In the genomic region with DNA sequence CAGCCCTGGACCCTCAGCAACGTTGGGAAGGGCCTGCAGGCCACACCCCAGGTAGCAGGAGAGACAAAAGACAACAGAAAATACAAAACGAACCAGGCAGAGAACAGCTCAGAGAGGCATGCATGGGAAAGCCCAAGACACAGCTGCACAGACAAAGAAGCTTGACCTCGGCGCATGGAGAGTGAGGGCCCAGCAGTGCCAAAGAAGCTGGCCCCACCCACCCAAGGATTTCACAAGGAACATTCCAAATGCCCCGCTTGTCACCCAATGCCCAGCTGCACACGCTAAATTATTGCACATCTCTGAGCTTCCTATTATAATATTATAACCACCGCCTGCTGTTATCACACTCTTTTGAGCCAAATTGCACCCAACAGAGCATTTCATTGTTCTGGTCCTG, we compare ENCODE assay signal across 20 cellular contexts.
"Had no signal": no experiment of that assay in that cellular context is flagged by ENCODE, and none has a peak within 500 bp of the region (broad histone marks: within the 10 kb centered on the region; RNA-seq: fewer than 3 reads in every experiment).

No MANE protein-coding gene starts in this region.

- H3K4me3 ChIP-seq: left lung, right lobe of liver had no signal

- H3K36me3 ChIP-seq: left lung, right lobe of liver had no signal

- H3K27me3 ChIP-seq: left lung, right lobe of liver had no signal

- H3K4me1 ChIP-seq: right lobe of liver had no signal

- H3K9me3 ChIP-seq: left lung, right lobe of liver had no signal

- ATAC-seq: activated CD4-positive, CD25-positive, alpha-beta regulatory T cell treated with anti-CD3 and anti-CD28 coated beads, Interleukin-2, amount 50 U/mL, for 24 hours; activated T-cell treated with anti-CD3 and anti-CD28 coated beads, Interleukin-2, amount 50 U/mL, for 72 hours; left lung; right lobe of liver had no signal

- DNase-seq: activated CD4-positive, alpha-beta memory T cell treated with anti-CD3 and anti-CD28 coated beads, Interleukin-2, amount 10 ng/mL, durations not matched to agents 7 days and 5 days; activated CD4-positive, alpha-beta T cell treated with anti-CD3 and anti-CD28 coated beads, Interleukin-2, amount 10 ng/mL, durations not matched to agents 24 days and 14 days; activated effector memory CD4-positive, alpha-beta T cell treated with Interleukin-2 at 50 U/mL for 16 hours; activated naive CD4-positive, alpha-beta T cell treated with anti-CD3 and anti-CD28 coated beads for 36 hours; activated naive CD8-positive, alpha-beta T cell treated with anti-CD3 and anti-CD28 coated beads, Interleukin-2, amount 10 ng/mL, durations not matched to agents 7 days and 5 days; activated T-cell treated with anti-CD3 and anti-CD28 coated beads, Interleukin-2, amount 50 U/mL, for 72 hours; amniotic stem cell; cerebellar nuclear complex; cortex of kidney; foreskin fibroblast; left lung; naive B cell; posterior cingulate gyrus; right lobe of liver; small intestine; stimulated activated CD4-positive, alpha-beta T cell treated with anti-CD3 and anti-CD28 coated beads, Interleukin-15, amount 100 ng/mL, for 24 hours; stimulated activated naive B cell treated with anti-CD40 and anti-IgM and Interleukin-4, amounts not matched to agents 10 μg/mL and 1 μg/mL and 100 μg/mL, for 72 hours; trophoblast cell had no signal

- H3K27ac ChIP-seq: right lobe of liver, VCaP had no signal
